Comparison of ENCODE assay signal across 1 cellular context in the genomic region with DNA sequence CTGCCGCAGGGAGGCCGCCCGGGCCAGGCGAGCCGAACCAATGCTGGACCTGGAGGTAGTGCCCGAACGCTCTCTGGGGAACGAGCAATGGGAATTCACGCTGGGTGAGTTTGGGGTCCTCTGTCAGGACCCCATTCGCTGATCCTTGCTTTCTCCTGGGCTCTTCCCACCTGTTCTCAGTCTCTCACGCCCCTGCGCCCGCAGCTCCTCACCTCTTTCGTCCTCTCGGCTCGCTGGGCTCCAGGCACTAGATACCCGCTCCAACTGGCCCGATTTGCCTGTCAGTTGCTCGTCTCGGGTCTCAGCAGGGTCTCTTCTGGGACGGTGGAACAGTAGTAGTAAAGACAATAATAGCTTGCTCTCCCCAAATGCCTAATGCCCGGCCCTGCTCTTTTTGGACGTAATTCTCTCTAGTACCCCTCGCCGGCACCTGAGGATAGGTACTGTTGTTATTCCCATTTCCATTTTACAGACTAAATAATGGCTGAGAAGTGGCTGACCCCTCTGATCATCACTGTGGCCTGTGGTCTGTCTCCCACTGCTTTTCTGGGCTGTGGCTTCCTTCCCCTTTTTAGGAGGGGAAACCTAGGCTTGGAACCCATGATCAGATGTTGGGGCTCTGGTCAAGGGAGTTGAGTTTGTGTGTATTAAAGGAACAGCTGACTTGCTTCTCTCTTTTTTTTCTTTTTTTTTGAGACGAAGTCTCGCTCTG.
TF ChIP-seq lines count a peak whose summit lies in the region.

No MANE protein-coding gene starts in this region.

TF ChIP-seq in HEK293T, 16 proteins besides CTCF, POLR2A, EP300 and RAD21:
- TF ChIP-seq, protein P1, sequence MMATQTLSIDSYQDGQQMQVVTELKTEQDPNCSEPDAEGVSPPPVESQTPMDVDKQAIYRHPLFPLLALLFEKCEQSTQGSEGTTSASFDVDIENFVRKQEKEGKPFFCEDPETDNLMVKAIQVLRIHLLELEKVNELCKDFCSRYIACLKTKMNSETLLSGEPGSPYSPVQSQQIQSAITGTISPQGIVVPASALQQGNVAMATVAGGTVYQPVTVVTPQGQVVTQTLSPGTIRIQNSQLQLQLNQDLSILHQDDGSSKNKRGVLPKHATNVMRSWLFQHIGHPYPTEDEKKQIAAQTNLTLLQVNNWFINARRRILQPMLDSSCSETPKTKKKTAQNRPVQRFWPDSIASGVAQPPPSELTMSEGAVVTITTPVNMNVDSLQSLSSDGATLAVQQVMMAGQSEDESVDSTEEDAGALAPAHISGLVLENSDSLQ (IDR thresholded peaks at IDR 0.05) = no peak
- TF ChIP-seq HDGF (IDR thresholded peaks at IDR 0.05; ENCODE audit: borderline replicate concordance) = no peak
- no peak for TF ChIP-seq TARDBP (IDR thresholded peaks at IDR 0.05)
- TF ChIP-seq L3MBTL2 (conservative IDR thresholded peaks at IDR 0.05) = no peak
